ENCODE assay signal across 8 cellular contexts in genomic region chr14:73026845-73027542, GRCh38. TPM values are rescaled to one million over a fixed set of nuclear protein-coding genes. Genes with fewer than 3 reads are reported as not detected.
A peak's percentile ranks its signal among the peaks of the same experiment; 100 is the strongest.
DNase-seq lines count a peak whose midpoint lies in the region; ATAC-seq and TF ChIP-seq lines count a peak whose summit lies in the region.

A gene with protein sequence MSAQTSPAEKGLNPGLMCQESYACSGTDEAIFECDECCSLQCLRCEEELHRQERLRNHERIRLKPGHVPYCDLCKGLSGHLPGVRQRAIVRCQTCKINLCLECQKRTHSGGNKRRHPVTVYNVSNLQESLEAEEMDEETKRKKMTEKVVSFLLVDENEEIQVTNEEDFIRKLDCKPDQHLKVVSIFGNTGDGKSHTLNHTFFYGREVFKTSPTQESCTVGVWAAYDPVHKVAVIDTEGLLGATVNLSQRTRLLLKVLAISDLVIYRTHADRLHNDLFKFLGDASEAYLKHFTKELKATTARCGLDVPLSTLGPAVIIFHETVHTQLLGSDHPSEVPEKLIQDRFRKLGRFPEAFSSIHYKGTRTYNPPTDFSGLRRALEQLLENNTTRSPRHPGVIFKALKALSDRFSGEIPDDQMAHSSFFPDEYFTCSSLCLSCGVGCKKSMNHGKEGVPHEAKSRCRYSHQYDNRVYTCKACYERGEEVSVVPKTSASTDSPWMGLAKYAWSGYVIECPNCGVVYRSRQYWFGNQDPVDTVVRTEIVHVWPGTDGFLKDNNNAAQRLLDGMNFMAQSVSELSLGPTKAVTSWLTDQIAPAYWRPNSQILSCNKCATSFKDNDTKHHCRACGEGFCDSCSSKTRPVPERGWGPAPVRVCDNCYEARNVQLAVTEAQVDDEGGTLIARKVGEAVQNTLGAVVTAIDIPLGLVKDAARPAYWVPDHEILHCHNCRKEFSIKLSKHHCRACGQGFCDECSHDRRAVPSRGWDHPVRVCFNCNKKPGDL (minus strand): TSS chr14:73027106. CDS start chr14:73024508, 2,598 bp downstream.

- no peaks in the 10 kb centered on the region for H3F3A ChIP-seq in PC-3 (ENCODE audit: low read length, unreplicated experiment)

- peaks cover 18% of the 10 kb centered on the region for H3K4me1 ChIP-seq in PC-3 (ENCODE audit: insufficient read depth, low read length)

- intact Hi-C loops in PC-3 (cut with micrococcal nuclease): loop anchor here (1.0 to 5.0 kb wide), 4 partner anchors 31 to 101 kb away; partner anchors contain the start of genes DCAF4 and RBM25

- DNase-seq in DMS 273 treated with DMSO at 0.1 percent for 48 hours (lab: John Stamatoyannopoulos, UW) (peak; percentile 98), PC-3 (peak; percentile 100), epithelial cell of proximal tubule (ENCODE audit: low read depth) (peak; percentile 90), mucosa of gallbladder (ENCODE audit: low spot score) (peak; percentile 98)
- peak; percentile 87 for DNase-seq in activated T-cell treated with anti-CD3 and anti-CD28 coated beads, Interleukin-2, amount 50 U/mL, for 1 hour
- peak; percentile 70 to 82 for DNase-seq in stimulated activated CD8-positive, alpha-beta memory T cell treated with anti-CD3 and anti-CD28 coated beads, Interleukin-4, amount 100 ng/mL, for 4 hours (ENCODE audit: low read depth in 2 of 2, low spot score in 1 of 2)

- no peaks in the 10 kb centered on the region for H3K27me3 ChIP-seq in PC-3 (ENCODE audit: low read length)

- TF ChIP-seq RAD21 in Ishikawa (IDR thresholded peaks at IDR 0.05; ENCODE audit: low read depth): no peak

- peak within 1 kb of the TSS; percentile 81 for H3K4me3 ChIP-seq in PC-3 (ENCODE audit: low read length)
- H3K4me3 ChIP-seq in epithelial cell of proximal tubule (ENCODE audit: low read depth, low read length): peak within 1 kb of the TSS; percentile 89

- peak within 1 kb of the TSS; percentile 68 for H3K9ac ChIP-seq in PC-3 (ENCODE audit: low read length)

- H3K4me2 ChIP-seq in PC-3 (ENCODE audit: low read length): peak within 1 kb of the TSS; percentile 89

- H3K27ac ChIP-seq in PC-3 (ENCODE audit: low read length): no peak within 1 kb of the TSS

- TF ChIP-seq CTCF in PC-3 (conservative IDR thresholded peaks at IDR 0.05; ENCODE audit: low read depth, low read length): no peak
- TF ChIP-seq CTCF in epithelial cell of proximal tubule (conservative IDR thresholded peaks at IDR 0.05; ENCODE audit: low read depth, low read length): no peak

- no TSS peak for BruUV-seq in PC-3 (replicated peaks; lab: Mats Ljungman, UMichigan)

- H3K9me2 ChIP-seq in PC-3 (replicated peaks; ENCODE audit: low read length): no peaks in the 10 kb centered on the region

- POLR2A ChIA-PET in PC-3 (lab: Charles Lee; ENCODE audit: unreplicated experiment): interaction anchor here (0.5 to 1.7 kb wide), 10 partner anchors 10 to 519 kb away, joined by 3 to 30 read pairs (median 4); partner anchors contain the start of genes PSEN1 and RBM25

- H4K20me1 ChIP-seq in PC-3 (ENCODE audit: low read length): no peaks in the 10 kb centered on the region

- CTCF ChIA-PET in PC-3 (lab: Charles Lee): interaction anchor here (0.7 to 1.0 kb wide), 5 partner anchors 27 to 79 kb away, joined by 3 to 11 read pairs (median 4); partner anchors contain the start of gene RBM25

- H3K79me2 ChIP-seq in PC-3 (ENCODE audit: low read length): peaks cover 15% of the 10 kb centered on the region

- H3K9me3 ChIP-seq in PC-3 (ENCODE audit: low read length): no peaks in the 10 kb centered on the region

- ATAC-seq in GM21576 (IDR thresholded peaks at IDR 0.05; ENCODE audit: unreplicated experiment): peak; percentile 97
- peak; percentile 99 for ATAC-seq in PC-3

- H2AFZ ChIP-seq in PC-3 (ENCODE audit: low read length): peak within 1 kb of the TSS; percentile 92

- peaks cover 8% of the 10 kb centered on the region; the same call in 1 of the 2 replicates for H3K36me3 ChIP-seq in PC-3 (ENCODE audit: low read depth, low read length)

- TF ChIP-seq EP300 in Ishikawa (IDR thresholded peaks at IDR 0.05; ENCODE audit: borderline replicate concordance): 0 out of 2 replicates have a peak, but pooled peaks have one; percentile 21

TF ChIP-seq in Ishikawa, 13 proteins besides CTCF, POLR2A, EP300 and RAD21:
- TF ChIP-seq YY1 (IDR thresholded peaks at IDR 0.05; ENCODE audit: low read depth) (peak; percentile 74; the same call in 1 of the 2 replicates), TAF1 (IDR thresholded peaks at IDR 0.05; ENCODE audit: low read depth) (no peak; the same call in 1 of the 2 replicates), FOXM1 (IDR thresholded peaks at IDR 0.05; ENCODE audit: borderline replicate concordance, low read depth) (no peak), TCF12 (IDR thresholded peaks at IDR 0.05; ENCODE audit: low read depth) (peak; percentile 80), NFIC (IDR thresholded peaks at IDR 0.05) (no peak), ZBTB7A (IDR thresholded peaks at IDR 0.05; ENCODE audit: low read depth) (no peak), CEBPB (IDR thresholded peaks at IDR 0.05) (no peak), EGR1 (IDR thresholded peaks at IDR 0.05) (peak; percentile 72), USF1 (IDR thresholded peaks at IDR 0.05) (peak; percentile 88), CREB1 (IDR thresholded peaks at IDR 0.05; ENCODE audit: low read depth) (peak; percentile 88), TEAD4 (IDR thresholded peaks at IDR 0.05) (no peak)
- TF ChIP-seq, protein P1, sequence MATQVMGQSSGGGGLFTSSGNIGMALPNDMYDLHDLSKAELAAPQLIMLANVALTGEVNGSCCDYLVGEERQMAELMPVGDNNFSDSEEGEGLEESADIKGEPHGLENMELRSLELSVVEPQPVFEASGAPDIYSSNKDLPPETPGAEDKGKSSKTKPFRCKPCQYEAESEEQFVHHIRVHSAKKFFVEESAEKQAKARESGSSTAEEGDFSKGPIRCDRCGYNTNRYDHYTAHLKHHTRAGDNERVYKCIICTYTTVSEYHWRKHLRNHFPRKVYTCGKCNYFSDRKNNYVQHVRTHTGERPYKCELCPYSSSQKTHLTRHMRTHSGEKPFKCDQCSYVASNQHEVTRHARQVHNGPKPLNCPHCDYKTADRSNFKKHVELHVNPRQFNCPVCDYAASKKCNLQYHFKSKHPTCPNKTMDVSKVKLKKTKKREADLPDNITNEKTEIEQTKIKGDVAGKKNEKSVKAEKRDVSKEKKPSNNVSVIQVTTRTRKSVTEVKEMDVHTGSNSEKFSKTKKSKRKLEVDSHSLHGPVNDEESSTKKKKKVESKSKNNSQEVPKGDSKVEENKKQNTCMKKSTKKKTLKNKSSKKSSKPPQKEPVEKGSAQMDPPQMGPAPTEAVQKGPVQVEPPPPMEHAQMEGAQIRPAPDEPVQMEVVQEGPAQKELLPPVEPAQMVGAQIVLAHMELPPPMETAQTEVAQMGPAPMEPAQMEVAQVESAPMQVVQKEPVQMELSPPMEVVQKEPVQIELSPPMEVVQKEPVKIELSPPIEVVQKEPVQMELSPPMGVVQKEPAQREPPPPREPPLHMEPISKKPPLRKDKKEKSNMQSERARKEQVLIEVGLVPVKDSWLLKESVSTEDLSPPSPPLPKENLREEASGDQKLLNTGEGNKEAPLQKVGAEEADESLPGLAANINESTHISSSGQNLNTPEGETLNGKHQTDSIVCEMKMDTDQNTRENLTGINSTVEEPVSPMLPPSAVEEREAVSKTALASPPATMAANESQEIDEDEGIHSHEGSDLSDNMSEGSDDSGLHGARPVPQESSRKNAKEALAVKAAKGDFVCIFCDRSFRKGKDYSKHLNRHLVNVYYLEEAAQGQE (IDR thresholded peaks at IDR 0.05; ENCODE audit: low read depth): no peak
- TF ChIP-seq, protein P2, sequence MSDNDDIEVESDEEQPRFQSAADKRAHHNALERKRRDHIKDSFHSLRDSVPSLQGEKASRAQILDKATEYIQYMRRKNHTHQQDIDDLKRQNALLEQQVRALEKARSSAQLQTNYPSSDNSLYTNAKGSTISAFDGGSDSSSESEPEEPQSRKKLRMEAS (IDR thresholded peaks at IDR 0.05): peak; percentile 70
TF ChIP-seq in Ishikawa: peak in this region for 6.

RNA-seq across cellular contexts. Expression of the gene that starts here (rescaled TPM):
- 10.5 and 13.0 TPM in 2 replicates for total RNA-seq in PC-3 (2014; rRNA removed)
- 8.5 and 10.1 TPM in 2 replicates for total RNA-seq in epithelial cell of proximal tubule
- total RNA-seq in mucosa of gallbladder: 24.9 TPM
